Comparison of ENCODE assay signal across 24 cellular contexts in the genomic region with DNA sequence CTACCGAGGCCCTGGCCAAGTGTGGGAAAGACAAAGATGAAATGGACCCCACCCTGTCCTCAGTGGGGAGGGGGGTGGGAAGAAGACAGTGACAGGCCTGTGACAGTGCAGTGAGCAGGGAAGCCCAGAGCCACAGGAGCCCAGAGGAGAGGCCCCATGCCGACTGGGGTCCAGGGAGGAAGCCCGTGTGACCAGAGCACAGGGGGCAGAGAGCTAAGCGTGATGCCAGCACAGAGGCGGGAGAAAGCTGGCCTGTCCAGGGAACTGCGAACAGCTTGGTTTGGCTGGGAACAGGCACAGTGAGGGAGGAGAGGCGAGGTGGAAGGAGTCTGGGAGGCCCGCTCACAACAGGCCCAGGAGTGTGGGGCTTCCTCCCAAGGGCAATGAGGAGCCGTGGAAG.
DNase-seq lines count a peak whose midpoint lies in the region; ATAC-seq, FAIRE-seq and TF ChIP-seq lines count a peak whose summit lies in the region.
"Had no signal": no experiment of that assay in that cellular context is flagged by ENCODE, and none has a peak within 500 bp of the region (broad histone marks: within the 10 kb centered on the region; RNA-seq: fewer than 3 reads in every experiment).

No MANE protein-coding gene starts in this region.

- H3K27me3 Mint-ChIP-seq in central memory CD8-positive, alpha-beta T cell, result peaks cover 16% of the 10 kb centered on the region

- POLR2A ChIA-PET in HepG2 (lab: Yijun Ruan, JAX), result no interaction called here

- TF ChIP-seq CTCF in right lobe of liver (IDR thresholded peaks at IDR 0.05) (no peak), HepG2 (CRISPR knock-in tag; IDR thresholded peaks at IDR 0.05) (no peak), pancreas (IDR thresholded peaks at IDR 0.05) (no peak)

- H3K4me3 ChIP-seq in right lobe of liver, result no peak overlapping the region
- H3K4me3 ChIP-seq in HepG2 (replicated peaks in 1 of 3; ENCODE audit: insufficient read depth in 1 of 3, low read depth in 2 of 3, low read length in 3 of 3), result no peak overlapping the region
- H3K4me3 ChIP-seq in pancreas, result no peak overlapping the region
- H3K4me3 ChIP-seq: colonic mucosa, HAP-1, SK-N-MC had no signal

- H4K20me1 ChIP-seq in HepG2 (ENCODE audit: insufficient read depth, low read length), result no peaks in the 10 kb centered on the region

- no peaks in the 10 kb centered on the region for H3K27me3 ChIP-seq in right lobe of liver
- no peaks in the 10 kb centered on the region for H3K27me3 ChIP-seq in HepG2 (ENCODE audit: control insufficient read depth in 1 of 2, insufficient read depth in 2 of 2, low read length in 2 of 2)
- no peaks in the 10 kb centered on the region for H3K27me3 ChIP-seq in pancreas
- H3K27me3 ChIP-seq: colonic mucosa had no signal

- H3K27ac ChIP-seq in right lobe of liver (no peak overlapping the region), HepG2 (ENCODE audit: extremely low read length, insufficient read depth, low read length) (no peak overlapping the region), pancreas (no peak overlapping the region)
- H3K27ac ChIP-seq: colonic mucosa, RWPE1, SK-N-MC had no signal

- TF ChIP-seq POLR2A in right lobe of liver (IDR thresholded peaks at IDR 0.05) (no peak), HepG2 (IDR thresholded peaks at IDR 0.05; ENCODE audit: insufficient read depth in 1 of 2, low read depth in 2 of 2, low read length in 2 of 2) (no peak)

- no peak overlapping the region for H3K4me2 ChIP-seq in HepG2 (ENCODE audit: low read depth, low read length)

- H3K4me1 Mint-ChIP-seq in central memory CD8-positive, alpha-beta T cell, result peaks cover 6% of the 10 kb centered on the region

- H3K36me3 ChIP-seq in right lobe of liver (peaks cover 0 to 60% (median 10%) of the 10 kb centered on the region in 4 donors), HepG2 (replicated peaks in 1 of 2; ENCODE audit: control insufficient read depth in 1 of 2, insufficient read depth in 2 of 2, low read length in 2 of 2) (no peaks in the 10 kb centered on the region), pancreas (no peaks in the 10 kb centered on the region)
- H3K36me3 ChIP-seq: colonic mucosa, HAP-1 had no signal

- H3K9me3 ChIP-seq in right lobe of liver (no peaks in the 10 kb centered on the region), HepG2 (ENCODE audit: low read length) (no peaks in the 10 kb centered on the region), pancreas (no peaks in the 10 kb centered on the region)
- H3K9me3 ChIP-seq: colonic mucosa, HAP-1 had no signal

- CTCF ChIA-PET in HepG2 (lab: Yijun Ruan, JAX; ENCODE audit: low intra/inter-chr PET ratio, low total read pairs), result no interaction called here

- peak overlapping the region; percentile 37 for H3K27ac Mint-ChIP-seq in central memory CD8-positive, alpha-beta T cell (ENCODE audit: low read depth)
- H3K27ac Mint-ChIP-seq: nephron; T-helper 1 cell treated with Interleukin-12 subunit alpha and Interleukin-12 subunit beta and Interleukin-4 antibody, amounts not matched to agents 30 μg/mL and 1 μg/mL, for 36 hours had no signal

- no peaks in the 10 kb centered on the region for H3K9me3 Mint-ChIP-seq in central memory CD8-positive, alpha-beta T cell
- H3K9me3 Mint-ChIP-seq: nephron; T-helper 1 cell treated with Interleukin-12 subunit alpha and Interleukin-12 subunit beta and Interleukin-4 antibody, amounts not matched to agents 30 μg/mL and 1 μg/mL, for 36 hours had no signal

- ATAC-seq in right lobe of liver (no peak), HepG2 (no peak), pancreas (no peak)
- ATAC-seq in central memory CD8-positive, alpha-beta T cell (replicated peaks; ENCODE audit: extremely low read depth, poor library complexity, severe bottlenecking), result no peak
- ATAC-seq: esophagus mucosa had no signal

- FAIRE-seq in HepG2 (lab: Jason Lieb, UNC) (no peak), pancreas (lab: Jason Lieb, UNC) (no peak)
- FAIRE-seq: kidney had no signal

- no peak for TF ChIP-seq RAD21 in HepG2 (CRISPR knock-in tag; IDR thresholded peaks at IDR 0.05)

- H3K36me3 Mint-ChIP-seq in central memory CD8-positive, alpha-beta T cell (ENCODE audit: insufficient read depth), result no peaks in the 10 kb centered on the region

- in situ Hi-C loops in HepG2 (cut with HindIII; ENCODE audit: extremely low pct_ligation_motif_present, low pct_unique_long_range_greater_than_20kb), result no loop called here

- no TSS peak for BruUV-seq in HepG2 (replicated peaks; lab: Mats Ljungman, UMichigan)

- peak in 2 of 3 donors; percentile 29 to 31 for DNase-seq in right lobe of liver
- no peak for DNase-seq in HepG2 (ENCODE audit: low spot score)
- DNase-seq in central memory CD8-positive, alpha-beta T cell (ENCODE audit: low spot score in 2 of 2), result no peak
- DNase-seq in pancreas, result peak in 4 of 6 donors; percentile 0 to 44 (median 16)
- DNase-seq in T-helper 9 cell, result no peak
- DNase-seq in stimulated activated CD4-positive, alpha-beta T cell treated with anti-CD3 and anti-CD28 coated beads, Interleukin-2, amount 100 ng/mL, for 24 hours, result no peak
- no peak for DNase-seq in dedifferentiated amniotic fluid mesenchymal stem cell (ENCODE audit: extremely low spot score)
- DNase-seq: activated CD4-positive, alpha-beta T cell treated with anti-CD3 and anti-CD28 coated beads for 4 hours; Calu3; colonic mucosa; DMS79 treated with DMSO at 0.1 percent for 48 hours; effector memory CD4-positive, alpha-beta T cell; foreskin fibroblast; GF-D8; IMR-90; kidney; NCI-H446 treated with DMSO at 0.1 percent for 48 hours; trophoblast cell had no signal

- H3K9ac ChIP-seq in HepG2 (ENCODE audit: insufficient read depth, low read depth, low read length), result no peak overlapping the region

- no peak overlapping the region for H2AFZ ChIP-seq in HepG2 (ENCODE audit: low read length)

- H3K4me1 ChIP-seq in right lobe of liver (no peaks in the 10 kb centered on the region), HepG2 (ENCODE audit: insufficient read depth, low read length) (no peaks in the 10 kb centered on the region), pancreas (no peaks in the 10 kb centered on the region)
- H3K4me1 ChIP-seq: colonic mucosa, HAP-1 had no signal

- TF ChIP-seq EP300 in HepG2 (IDR thresholded peaks at IDR 0.05; ENCODE audit: low read depth in 2 of 2, low read length in 2 of 2) (no peak), HepG2 (CRISPR knock-in tag; IDR thresholded peaks at IDR 0.05; ENCODE audit: borderline replicate concordance) (no peak)

- H3K79me2 ChIP-seq in HepG2 (ENCODE audit: insufficient read depth, low read length), result no peaks in the 10 kb centered on the region

- WGBS in right lobe of liver (ENCODE audit: insufficient coverage, low coverage, low lambda C conversion rate, missing lambda C conversion rate), result 78% methylated on average over 8 of the region's 9 CpGs
- 85% methylated on average over 8 of the region's 9 CpGs for WGBS in HepG2 (ENCODE audit: low lambda C conversion rate)
- 82 to 90% methylated on average over 9 of the region's 9 CpGs for WGBS in pancreas, 2 donors

- no peak overlapping the region for H3K4me3 Mint-ChIP-seq in central memory CD8-positive, alpha-beta T cell
- H3K4me3 Mint-ChIP-seq: nephron; T-helper 1 cell treated with Interleukin-12 subunit alpha and Interleukin-12 subunit beta and Interleukin-4 antibody, amounts not matched to agents 30 μg/mL and 1 μg/mL, for 36 hours had no signal

- intact Hi-C loops in right lobe of liver (cut with DNase I), result no loop called here
- intact Hi-C loops in HepG2 (cut with micrococcal nuclease; ENCODE audit: unreplicated experiment), result no loop called here
- intact Hi-C loops in pancreas (cut with DNase I), result no loop called here

TF ChIP-seq in HepG2, 621 proteins besides CTCF, POLR2A, EP300 and RAD21 (continues in another document):
- TF ChIP-seq KLF9 (CRISPR knock-in tag; IDR thresholded peaks at IDR 0.05; ENCODE audit: low read depth) (no peak), DPF2 (CRISPR knock-in tag; IDR thresholded peaks at IDR 0.05; ENCODE audit: borderline replicate concordance, low read depth) (no peak), ZNF841 (CRISPR knock-in tag; IDR thresholded peaks at IDR 0.05; ENCODE audit: borderline replicate concordance) (no peak), HOXD1 (CRISPR knock-in tag; IDR thresholded peaks at IDR 0.05) (no peak), ZBTB8A (CRISPR knock-in tag; IDR thresholded peaks at IDR 0.05; ENCODE audit: borderline replicate concordance, low read depth) (no peak), HES4 (CRISPR knock-in tag; IDR thresholded peaks at IDR 0.05; ENCODE audit: borderline replicate concordance) (no peak), NFE2L2 (IDR thresholded peaks at IDR 0.05; ENCODE audit: low read length) (no peak), PITX1 (CRISPR knock-in tag; IDR thresholded peaks at IDR 0.05) (no peak), ZNF251 (CRISPR knock-in tag; IDR thresholded peaks at IDR 0.05) (no peak), RBAK (CRISPR knock-in tag; IDR thresholded peaks at IDR 0.05) (no peak), ATF7 (IDR thresholded peaks at IDR 0.05) (no peak), ATF7 (CRISPR knock-in tag; IDR thresholded peaks at IDR 0.05) (no peak)
- TF ChIP-seq, protein P1, sequence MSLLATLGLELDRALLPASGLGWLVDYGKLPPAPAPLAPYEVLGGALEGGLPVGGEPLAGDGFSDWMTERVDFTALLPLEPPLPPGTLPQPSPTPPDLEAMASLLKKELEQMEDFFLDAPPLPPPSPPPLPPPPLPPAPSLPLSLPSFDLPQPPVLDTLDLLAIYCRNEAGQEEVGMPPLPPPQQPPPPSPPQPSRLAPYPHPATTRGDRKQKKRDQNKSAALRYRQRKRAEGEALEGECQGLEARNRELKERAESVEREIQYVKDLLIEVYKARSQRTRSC (CRISPR knock-in tag; IDR thresholded peaks at IDR 0.05; ENCODE audit: low read depth), result no peak
- TF ChIP-seq, protein P2, sequence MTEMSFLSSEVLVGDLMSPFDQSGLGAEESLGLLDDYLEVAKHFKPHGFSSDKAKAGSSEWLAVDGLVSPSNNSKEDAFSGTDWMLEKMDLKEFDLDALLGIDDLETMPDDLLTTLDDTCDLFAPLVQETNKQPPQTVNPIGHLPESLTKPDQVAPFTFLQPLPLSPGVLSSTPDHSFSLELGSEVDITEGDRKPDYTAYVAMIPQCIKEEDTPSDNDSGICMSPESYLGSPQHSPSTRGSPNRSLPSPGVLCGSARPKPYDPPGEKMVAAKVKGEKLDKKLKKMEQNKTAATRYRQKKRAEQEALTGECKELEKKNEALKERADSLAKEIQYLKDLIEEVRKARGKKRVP (CRISPR knock-in tag; IDR thresholded peaks at IDR 0.05), result no peak
- TF ChIP-seq, protein P3, sequence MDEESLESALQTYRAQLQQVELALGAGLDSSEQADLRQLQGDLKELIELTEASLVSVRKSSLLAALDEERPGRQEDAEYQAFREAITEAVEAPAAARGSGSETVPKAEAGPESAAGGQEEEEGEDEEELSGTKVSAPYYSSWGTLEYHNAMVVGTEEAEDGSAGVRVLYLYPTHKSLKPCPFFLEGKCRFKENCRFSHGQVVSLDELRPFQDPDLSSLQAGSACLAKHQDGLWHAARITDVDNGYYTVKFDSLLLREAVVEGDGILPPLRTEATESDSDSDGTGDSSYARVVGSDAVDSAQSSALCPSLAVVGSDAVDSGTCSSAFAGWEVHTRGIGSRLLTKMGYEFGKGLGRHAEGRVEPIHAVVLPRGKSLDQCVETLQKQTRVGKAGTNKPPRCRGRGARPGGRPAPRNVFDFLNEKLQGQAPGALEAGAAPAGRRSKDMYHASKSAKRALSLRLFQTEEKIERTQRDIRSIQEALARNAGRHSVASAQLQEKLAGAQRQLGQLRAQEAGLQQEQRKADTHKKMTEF (CRISPR knock-in tag; IDR thresholded peaks at IDR 0.05), result no peak

Comparison
In these comparisons a context has a peak if more than half of its experiments do, and no peak if none do; other contexts are left out.
1. DNase-seq: peak in right lobe of liver (2 of 3) and pancreas (4 of 6); none in HepG2 (single experiment), central memory CD8-positive, alpha-beta T cell (0 of 2), T-helper 9 cell (single experiment), stimulated activated CD4-positive, alpha-beta T cell treated with anti-CD3 and anti-CD28 coated beads, Interleukin-2, amount 100 ng/mL, for 24 hours (0 of 2) and dedifferentiated amniotic fluid mesenchymal stem cell (single experiment).